In genomic region chr2:118010470-118010869, GRCh38 we compare ENCODE assay signal across 17 cellular contexts. TPM values are rescaled to one million over a fixed set of nuclear protein-coding genes. Genes with fewer than 3 reads are reported as not detected.
A peak's percentile ranks its signal among the peaks of the same experiment; 100 is the strongest.
DNase-seq lines count a peak whose midpoint lies in the region; ATAC-seq lines count a peak whose summit lies in the region.
"Had no signal": no experiment of that assay in that cellular context is flagged by ENCODE, and none has a peak within 500 bp of the region (broad histone marks: within the 10 kb centered on the region; RNA-seq: fewer than 3 reads in every experiment).

No MANE protein-coding gene starts in this region.

- peak overlapping the region; percentile 13 for H3K4me3 Mint-ChIP-seq in activated T-cell treated with anti-CD3 and anti-CD28 coated beads, Interleukin-2, amount 50 U/mL, for 4 hours
- peak overlapping the region in 3 of 4 donors; percentile 11 to 67 (median 63) for H3K4me3 Mint-ChIP-seq in IgD-negative memory B cell
- no peak overlapping the region for H3K4me3 Mint-ChIP-seq in activated T-helper 17 cell treated with anti-CD3 and anti-CD28 coated beads, Interleukin-2, amount 50 U/mL, for 72 hours
- H3K4me3 Mint-ChIP-seq in naive thymus-derived CD8-positive, alpha-beta T cell = peak overlapping the region in 3 of 10 donors; percentile 1 to 12 (median 3)
- H3K4me3 Mint-ChIP-seq: HFFc6 had no signal

- POLR2A ChIA-PET in naive thymus-derived CD8-positive, alpha-beta T cell (lab: Charles Lee) = interaction anchor here (1.6 kb wide), 1 partner anchor 8 kb away, joined by 4 read pairs; no protein-coding TSS in a partner anchor

- no peaks in the 10 kb centered on the region for H3K9me3 Mint-ChIP-seq in activated T-cell treated with anti-CD3 and anti-CD28 coated beads, Interleukin-2, amount 50 U/mL, for 4 hours
- no peaks in the 10 kb centered on the region for H3K9me3 Mint-ChIP-seq in IgD-negative memory B cell
- H3K9me3 Mint-ChIP-seq in activated T-helper 17 cell treated with anti-CD3 and anti-CD28 coated beads, Interleukin-2, amount 50 U/mL, for 72 hours = no peaks in the 10 kb centered on the region
- H3K9me3 Mint-ChIP-seq in naive thymus-derived CD8-positive, alpha-beta T cell = no peaks in the 10 kb centered on the region
- H3K9me3 Mint-ChIP-seq: HFFc6 had no signal

- no peak for DNase-seq in activated T-cell treated with anti-CD3 and anti-CD28 coated beads, Interleukin-2, amount 50 U/mL, for 4 hours
- no peak for DNase-seq in activated T-cell treated with anti-CD3 and anti-CD28 coated beads, Interleukin-2, amount 50 U/mL, for 1 hour
- no peak for DNase-seq in naive thymus-derived CD8-positive, alpha-beta T cell
- no peak for DNase-seq in cerebellar nuclear complex (lab: John Stamatoyannopoulos, UW)
- DNase-seq: Caco-2, HFFc6, Karpas-422, NCI-H1105, NCI-H187, NCI-H226, NCI-H524 treated with DMSO at 0.1 percent for 48 hours, Peyer's patch had no signal

- no peak for ATAC-seq in activated T-cell treated with anti-CD3 and anti-CD28 coated beads, Interleukin-2, amount 50 U/mL, for 4 hours
- no peak for ATAC-seq in activated T-helper 17 cell treated with anti-CD3 and anti-CD28 coated beads, Interleukin-2, amount 50 U/mL, for 72 hours (replicated peaks)
- ATAC-seq in naive thymus-derived CD8-positive, alpha-beta T cell = no peak
- ATAC-seq in GM19467 (IDR thresholded peaks at IDR 0.05; ENCODE audit: unreplicated experiment) (no peak), HG03460 (IDR thresholded peaks at IDR 0.05; ENCODE audit: unreplicated experiment) (no peak)
- ATAC-seq: Right ventricle myocardium inferior had no signal

- H3K27ac Mint-ChIP-seq in IgD-negative memory B cell = peak overlapping the region in 1 of 3 donors; percentile 12
- H3K27ac Mint-ChIP-seq in activated T-helper 17 cell treated with anti-CD3 and anti-CD28 coated beads, Interleukin-2, amount 50 U/mL, for 72 hours = peak overlapping the region; percentile 16
- peak overlapping the region in 6 of 10 donors; percentile 7 to 74 (median 48) for H3K27ac Mint-ChIP-seq in naive thymus-derived CD8-positive, alpha-beta T cell
- H3K27ac Mint-ChIP-seq: HFFc6 had no signal

- H3K27me3 Mint-ChIP-seq in activated T-cell treated with anti-CD3 and anti-CD28 coated beads, Interleukin-2, amount 50 U/mL, for 4 hours (ENCODE audit: low read depth) = no peaks in the 10 kb centered on the region
- H3K27me3 Mint-ChIP-seq in IgD-negative memory B cell = no peaks in the 10 kb centered on the region
- no peaks in the 10 kb centered on the region for H3K27me3 Mint-ChIP-seq in activated T-helper 17 cell treated with anti-CD3 and anti-CD28 coated beads, Interleukin-2, amount 50 U/mL, for 72 hours
- no peaks in the 10 kb centered on the region for H3K27me3 Mint-ChIP-seq in naive thymus-derived CD8-positive, alpha-beta T cell

- H3K36me3 Mint-ChIP-seq in activated T-cell treated with anti-CD3 and anti-CD28 coated beads, Interleukin-2, amount 50 U/mL, for 4 hours (ENCODE audit: insufficient read depth) = peaks cover 20% of the 10 kb centered on the region
- H3K36me3 Mint-ChIP-seq in IgD-negative memory B cell = peaks cover 3% of the 10 kb centered on the region
- H3K36me3 Mint-ChIP-seq in activated T-helper 17 cell treated with anti-CD3 and anti-CD28 coated beads, Interleukin-2, amount 50 U/mL, for 72 hours (ENCODE audit: low read depth) = peaks cover 55% of the 10 kb centered on the region
- H3K36me3 Mint-ChIP-seq in naive thymus-derived CD8-positive, alpha-beta T cell = peaks cover 0 to 33% (median 17%) of the 10 kb centered on the region in 3 donors

- peaks cover 36% of the 10 kb centered on the region for H3K4me1 Mint-ChIP-seq in activated T-cell treated with anti-CD3 and anti-CD28 coated beads, Interleukin-2, amount 50 U/mL, for 4 hours (ENCODE audit: low read depth)
- peaks cover 26 to 29% (median 27%) of the 10 kb centered on the region in 3 donors for H3K4me1 Mint-ChIP-seq in IgD-negative memory B cell
- H3K4me1 Mint-ChIP-seq in activated T-helper 17 cell treated with anti-CD3 and anti-CD28 coated beads, Interleukin-2, amount 50 U/mL, for 72 hours = peaks cover 22% of the 10 kb centered on the region
- peaks cover 15 to 44% (median 39%) of the 10 kb centered on the region in 4 donors for H3K4me1 Mint-ChIP-seq in naive thymus-derived CD8-positive, alpha-beta T cell

RNA-seq across cellular contexts. Expression of gene CCDC93, which starts 3.4 kb away (rescaled TPM):
- 10 to 100 TPM; 23.7 to 25.8 (median 24.8) TPM for total RNA-seq in activated T-cell treated with anti-CD3 and anti-CD28 coated beads, Interleukin-2, amount 50 U/mL, for 4 hours
- 11.7 TPM for polyA plus RNA-seq in IgD-negative memory B cell
- 10 to 100 TPM; 30.6 to 43.6 TPM for total RNA-seq in activated T-helper 17 cell treated with anti-CD3 and anti-CD28 coated beads, Interleukin-2, amount 50 U/mL, for 72 hours
- 10 to 100 TPM; 67.9 to 72.7 TPM for total RNA-seq in naive thymus-derived CD8-positive, alpha-beta T cell
- 1 to 10 TPM; 2.7 to 6.4 (median 3.8) TPM for polyA plus RNA-seq in naive thymus-derived CD8-positive, alpha-beta T cell
